21 cellular contexts compared by ENCODE assay signal in genomic region chr16:454397-454940, GRCh38. TPM values are rescaled to one million over a fixed set of nuclear protein-coding genes. Genes with fewer than 3 reads are reported as not detected.
A peak's percentile ranks its signal among the peaks of the same experiment; 100 is the strongest.
DNase-seq lines count a peak whose midpoint lies in the region; TF ChIP-seq lines count a peak whose summit lies in the region.
"Had no signal": no experiment of that assay in that cellular context is flagged by ENCODE, and none has a peak within 500 bp of the region (broad histone marks: within the 10 kb centered on the region; RNA-seq: fewer than 3 reads in every experiment).

No MANE protein-coding gene starts in this region.

- H3K14ac ChIP-seq in H9 (ENCODE audit: insufficient read depth, low read length), result no peak overlapping the region

- H2BK5ac ChIP-seq in H9 (ENCODE audit: insufficient read length, low read length), result no peak overlapping the region

- no peaks in the 10 kb centered on the region for H3K79me1 ChIP-seq in H9 (ENCODE audit: insufficient read depth, low read depth, low read length, poor library complexity, severe bottlenecking)

- H3K23me2 ChIP-seq in H9 (ENCODE audit: insufficient read length, low read depth, low read length, poor library complexity, severe bottlenecking), result no peaks in the 10 kb centered on the region

- no peak overlapping the region for H3K23ac ChIP-seq in H9 (ENCODE audit: insufficient read length, low read depth, low read length)

- H3K27ac ChIP-seq in 22Rv1 (peak overlapping the region; percentile 57), H9 (ENCODE audit: insufficient read length, low read depth, low read length) (no peak overlapping the region), GM23248 (no peak overlapping the region), testis (no peak overlapping the region)
- H3K27ac ChIP-seq: BLaER1, PC-9, SJCRH30 had no signal

- no peaks in the 10 kb centered on the region for H3K9me2 ChIP-seq in GM23248 (ENCODE audit: insufficient read depth)

- intact Hi-C loops in testis (cut with DNase I; ENCODE audit: low total_unique reads), result no loop called here

- H3K4me2 ChIP-seq in H9 (ENCODE audit: insufficient read depth, insufficient read length, low read length) (no peak overlapping the region), GM23248 (ENCODE audit: unreplicated experiment) (no peak overlapping the region)
- H3K4me2 ChIP-seq: BLaER1, PC-9 had no signal

- no peaks in the 10 kb centered on the region for H4K20me1 ChIP-seq in H9 (ENCODE audit: control insufficient read depth, insufficient read depth, insufficient read length)
- no peaks in the 10 kb centered on the region for H4K20me1 ChIP-seq in GM23248 (ENCODE audit: insufficient read depth)

- H2BK15ac ChIP-seq in H9 (ENCODE audit: low read depth, low read length), result no peak overlapping the region

- no peak overlapping the region for H2BK20ac ChIP-seq in H9 (ENCODE audit: low read depth, low read length, poor library complexity, severe bottlenecking)

- TF ChIP-seq CTCF in 22Rv1 (IDR thresholded peaks at IDR 0.05), result no peak
- TF ChIP-seq CTCF in H9 (conservative IDR thresholded peaks at IDR 0.05), result no peak
- no peak for TF ChIP-seq CTCF in nephron progenitor cell (IDR thresholded peaks at IDR 0.05)
- TF ChIP-seq CTCF in testis (IDR thresholded peaks at IDR 0.05), result no peak

- H3K27me3 ChIP-seq in H9 (ENCODE audit: insufficient read depth, low read length), result no peaks in the 10 kb centered on the region
- no peaks in the 10 kb centered on the region for H3K27me3 ChIP-seq in GM23248 (replicated peaks; ENCODE audit: insufficient read depth)
- H3K27me3 ChIP-seq in testis, result no peaks in the 10 kb centered on the region
- H3K27me3 ChIP-seq: BLaER1, SJCRH30 had no signal

- no peak overlapping the region for H2BK120ac ChIP-seq in H9 (ENCODE audit: low read depth, low read length, poor library complexity, severe bottlenecking)

- in situ Hi-C loops in GM23248 (cut with MboI), result no loop called here

- no peak overlapping the region for H4K91ac ChIP-seq in H9 (ENCODE audit: insufficient read length, low read depth, low read length)

- H3K27me3 Mint-ChIP-seq in H9 (ENCODE audit: low read depth), result no peaks in the 10 kb centered on the region
- no peaks in the 10 kb centered on the region for H3K27me3 Mint-ChIP-seq in nephron progenitor cell (ENCODE audit: low read depth, poor library complexity)
- H3K27me3 Mint-ChIP-seq: CD8-positive, alpha-beta memory T cell had no signal

- peak overlapping the region; percentile 48 to 90 (median 86); a peak in 5 of 7 replicates for H3K27ac Mint-ChIP-seq in H9
- H3K27ac Mint-ChIP-seq in nephron progenitor cell, result peak overlapping the region; percentile 82

- no peak overlapping the region for H3K56ac ChIP-seq in H9 (ENCODE audit: insufficient read length, low read depth, low read length)

- H3K4me3 ChIP-seq in GM23248, result no peak overlapping the region
- H3K4me3 ChIP-seq in testis, result no peak overlapping the region
- H3K4me3 ChIP-seq: BLaER1, PC-9, SJCRH30 had no signal

- no peak overlapping the region for H2BK12ac ChIP-seq in H9 (ENCODE audit: insufficient read length, low read depth, low read length)

- H3K9me3 Mint-ChIP-seq in H9, result no peaks in the 10 kb centered on the region
- H3K9me3 Mint-ChIP-seq in nephron progenitor cell, result no peaks in the 10 kb centered on the region
- H3K9me3 Mint-ChIP-seq: CD8-positive, alpha-beta memory T cell had no signal

- H3K4me3 Mint-ChIP-seq in H9 (no peak overlapping the region), nephron progenitor cell (no peak overlapping the region)
- H3K4me3 Mint-ChIP-seq: CD8-positive, alpha-beta memory T cell had no signal

- H3K36me3 Mint-ChIP-seq in H9 (ENCODE audit: insufficient read depth in 1 of 3, low read depth in 3 of 3) (no peaks in the 10 kb centered on the region; a peak in 1 of 7 replicates), nephron progenitor cell (ENCODE audit: low read depth) (peaks cover 16% of the 10 kb centered on the region)

- H2AFZ ChIP-seq in H9 (ENCODE audit: low read length) (no peak overlapping the region), GM23248 (no peak overlapping the region)
- H2AFZ ChIP-seq: PC-9 had no signal

- TF ChIP-seq POLR2A in testis (IDR thresholded peaks at IDR 0.05), result no peak

- H4K5ac ChIP-seq in H9 (ENCODE audit: insufficient read length, low read depth, low read length), result no peak overlapping the region

- H3K9ac ChIP-seq in H9 (ENCODE audit: extremely low read depth, insufficient read length, low read length), result no peak overlapping the region
- H3K9ac ChIP-seq in GM23248, result no peak overlapping the region
- H3K9ac ChIP-seq: BLaER1 had no signal

- H3K36me3 ChIP-seq in GM23248 (ENCODE audit: low read depth), result no peaks in the 10 kb centered on the region
- H3K36me3 ChIP-seq in testis (ENCODE audit: low read depth, missing control alignments), result no peaks in the 10 kb centered on the region
- H3K36me3 ChIP-seq: SJCRH30 had no signal

- H2AK5ac ChIP-seq in H9 (ENCODE audit: insufficient read length, low read length), result no peak overlapping the region

- H3K4me1 Mint-ChIP-seq in H9, result peaks cover 18 to 31% of the 10 kb centered on the region in 2 experiments
- H3K4me1 Mint-ChIP-seq in nephron progenitor cell, result peaks cover 43% of the 10 kb centered on the region

- H3K79me2 ChIP-seq in H9 (ENCODE audit: insufficient read depth, low read length), result no peaks in the 10 kb centered on the region
- peaks cover 38% of the 10 kb centered on the region for H3K79me2 ChIP-seq in GM23248 (ENCODE audit: insufficient read depth)

- DNase-seq in H9 (no peak), cerebellar cortex (ENCODE audit: low spot score) (peak; percentile 72), nephron progenitor cell (no peak), NCI-H1436 treated with DMSO at 0.1 percent for 48 hours (lab: John Stamatoyannopoulos, UW) (no peak), GM23248 (no peak), testis (no peak), T1000 (lab: John Stamatoyannopoulos, UW) (no peak)
- DNase-seq: CD8-positive, alpha-beta memory T cell; DND-41; GDM1; Karpas-422; MM.1S; NCI-H1105 treated with DMSO at 0.1 percent for 48 hours; NCI-H187; NCI-H2171; NCI-H446 treated with DMSO at 0.1 percent for 48 hours; NCI-H774; PC-9; SJCRH30 had no signal

- H3K4ac ChIP-seq in H9 (ENCODE audit: low read depth, low read length), result no peak overlapping the region

- H4K8ac ChIP-seq in H9 (replicated peaks; ENCODE audit: insufficient read length, low read depth, low read length), result no peak overlapping the region

- no CpG with 5 or more reads among the region's 13 CpGs for WGBS in H9 (ENCODE audit: extremely low coverage, insufficient read length, low lambda C conversion rate)
- 90 to 91% methylated on average over 13 of the region's 13 CpGs for WGBS in GM23248 (ENCODE audit: low coverage in 1 of 2, low lambda C conversion rate in 2 of 2, missing lambda C conversion rate in 2 of 2), 2 experiments
- 87 to 94% methylated on average over 13 of the region's 13 CpGs for WGBS in testis, 2 donors

- H3K9me3 ChIP-seq in H9 (ENCODE audit: control insufficient read depth, low read depth, low read length) (no peaks in the 10 kb centered on the region), GM23248 (ENCODE audit: low read depth) (no peaks in the 10 kb centered on the region), testis (no peaks in the 10 kb centered on the region)
- H3K9me3 ChIP-seq: BLaER1, SJCRH30 had no signal

- H3K18ac ChIP-seq in H9 (ENCODE audit: insufficient read length, low read depth, low read length), result no peak overlapping the region

- no peak overlapping the region for H3T11ph ChIP-seq in H9 (ENCODE audit: low read length)

- H3K4me1 ChIP-seq in H9 (ENCODE audit: insufficient read depth, low read length) (peaks cover 3% of the 10 kb centered on the region; the same call in 1 of the 2 replicates), GM23248 (ENCODE audit: insufficient read depth) (peaks cover 8% of the 10 kb centered on the region), testis (peaks cover 20% of the 10 kb centered on the region)

- H3F3A ChIP-seq in GM23248 (ENCODE audit: insufficient read depth), result peaks cover 18% of the 10 kb centered on the region; the same call in 1 of the 2 replicates

RNA-seq across cellular contexts. Expression of gene RAB11FIP3, which starts 29.0 kb away (rescaled TPM):
- 37.1 TPM in 2 replicates for total RNA-seq in H9 (2021)
- total RNA-seq in GM23248 (2014; rRNA removed; shearing (Covaris generic)), result 27.8 and 33.5 TPM in 2 replicates
- polyA plus RNA-seq in GM23248 (2016; fragmentation: Nextera tagmentation; extraction: Ambion mirVana), result 0.46 and 1.2 TPM in 2 replicates
- total RNA-seq in testis, result 100 to 1,000 TPM; 166 to 186 TPM
- polyA plus RNA-seq in testis (ENCODE audit: insufficient read depth, low read depth, low replicate concordance), result 61.7 TPM

RNA-seq across cellular contexts. Expression of gene DECR2, which starts 52.8 kb away (rescaled TPM):
- total RNA-seq in H9 (2021) (38.8 and 39.3 TPM in 2 replicates), testis (10 to 100 TPM; 52.2 to 56.1 TPM)
- 7.8 and 8.9 TPM in 2 replicates for total RNA-seq in GM23248 (2014; rRNA removed; shearing (Covaris generic))
- polyA plus RNA-seq in GM23248 (2016; fragmentation: Nextera tagmentation; extraction: Ambion mirVana) (25.2 and 26.1 TPM in 2 replicates), testis (ENCODE audit: insufficient read depth, low read depth, low replicate concordance) (33.2 TPM)

RNA-seq across cellular contexts. Expression of gene NME4, which starts 57.5 kb away (rescaled TPM):
- total RNA-seq in H9 (2021), result 319 and 320 TPM in 2 replicates
- 128 and 175 TPM in 2 replicates for total RNA-seq in GM23248 (2014; rRNA removed; shearing (Covaris generic))
- 283 and 293 TPM in 2 replicates for polyA plus RNA-seq in GM23248 (2016; fragmentation: Nextera tagmentation; extraction: Ambion mirVana)
- 100 to 1,000 TPM in 1 of 2 donors, 10 to 100 TPM in 1; 87.5 to 107 TPM for total RNA-seq in testis
- 79.2 TPM for polyA plus RNA-seq in testis (ENCODE audit: insufficient read depth, low read depth, low replicate concordance)
